ENCODE assay signal across 2 cellular contexts in genomic region chr1:16232316-16232710, GRCh38.
TF ChIP-seq lines count a peak whose summit lies in the region.

No MANE protein-coding gene starts in this region.

TF ChIP-seq in IMR-90, 13 proteins besides CTCF, POLR2A, EP300 and RAD21:
- no peak for TF ChIP-seq MAFK (IDR thresholded peaks at IDR 0.05; ENCODE audit: low read depth, low read length)
- TF ChIP-seq MAZ (IDR thresholded peaks at IDR 0.05; ENCODE audit: borderline replicate concordance, low read depth, low read length): no peak
- TF ChIP-seq SMC3 (IDR thresholded peaks at IDR 0.05; ENCODE audit: low read depth, low read length): no peak
- TF ChIP-seq BHLHE40 (IDR thresholded peaks at IDR 0.05; ENCODE audit: low read depth, low read length): no peak
- no peak for TF ChIP-seq CEBPB (IDR thresholded peaks at IDR 0.05; ENCODE audit: low read depth, low read length)
- TF ChIP-seq CHD1 (IDR thresholded peaks at IDR 0.05; ENCODE audit: low read depth, low read length): no peak
- no peak for TF ChIP-seq FOS (IDR thresholded peaks at IDR 0.05; ENCODE audit: low read depth, low read length)
- no peak for TF ChIP-seq USF2 (IDR thresholded peaks at IDR 0.05; ENCODE audit: low read depth, low read length)
- no peak for TF ChIP-seq RCOR1 (IDR thresholded peaks at IDR 0.05; ENCODE audit: insufficient replicate concordance, low read length)
- TF ChIP-seq ELK1 (IDR thresholded peaks at IDR 0.05; ENCODE audit: borderline replicate concordance, low read depth, low read length): no peak
- TF ChIP-seq NFE2L2 (IDR thresholded peaks at IDR 0.05; ENCODE audit: low read depth, low read length): no peak
- no peak for TF ChIP-seq RFX5 (IDR thresholded peaks at IDR 0.05; ENCODE audit: low read depth, low read length)
- no peak for TF ChIP-seq MXI1 (IDR thresholded peaks at IDR 0.05; ENCODE audit: borderline replicate concordance, low read depth, low read length)

TF ChIP-seq in K562, 482 proteins besides CTCF, POLR2A, EP300 and RAD21:
- TF ChIP-seq PHTF2 (CRISPR knock-in tag; IDR thresholded peaks at IDR 0.05) (no peak), KDM4B (IDR thresholded peaks at IDR 0.05; ENCODE audit: borderline replicate concordance in 2 of 2, low read depth in 1 of 2) (no peak), RBM17 (IDR thresholded peaks at IDR 0.05; ENCODE audit: borderline replicate concordance, low read depth, low read length) (no peak), TAF9B (IDR thresholded peaks at IDR 0.05; ENCODE audit: partially characterized antibody) (no peak), ZNF511 (CRISPR knock-in tag; IDR thresholded peaks at IDR 0.05) (0 out of 2 replicates have a peak, but pooled peaks have one; percentile 23), ZNF263 (CRISPR knock-in tag; IDR thresholded peaks at IDR 0.05; ENCODE audit: borderline replicate concordance) (peak; percentile 57; the same call in 1 of the 2 replicates), FOXJ2 (tag; IDR thresholded peaks at IDR 0.05) (no peak), GTF3C2 (IDR thresholded peaks at IDR 0.05; ENCODE audit: borderline replicate concordance, extremely low read depth, insufficient read length) (no peak), NFIX (CRISPR knock-in tag; IDR thresholded peaks at IDR 0.05; ENCODE audit: low read depth) (no peak), BRD4 (IDR thresholded peaks at IDR 0.05) (no peak), HCFC1 (IDR thresholded peaks at IDR 0.05; ENCODE audit: low read depth, low read length) (no peak), TBP (optimal IDR thresholded peaks at IDR 0.05; ENCODE audit: low read depth, low read length) (no peak), GTF2E2 (tag; IDR thresholded peaks at IDR 0.05) (no peak), TCFL5 (CRISPR knock-in tag; conservative IDR thresholded peaks at IDR 0.05) (no peak), NR3C1 (CRISPR knock-in tag; IDR thresholded peaks at IDR 0.05) (no peak), SLC30A9 (CRISPR knock-in tag; IDR thresholded peaks at IDR 0.05) (no peak), ZNF395 (CRISPR knock-in tag; IDR thresholded peaks at IDR 0.05) (no peak)
